9 cellular contexts compared by ENCODE assay signal in genomic region chr11:59556115-59556882, GRCh38. TPM values are rescaled to one million over a fixed set of nuclear protein-coding genes. Genes with fewer than 3 reads are reported as not detected.
DNase-seq lines count a peak whose midpoint lies in the region; ATAC-seq and TF ChIP-seq lines count a peak whose summit lies in the region.
"Had no signal": no experiment of that assay in that cellular context is flagged by ENCODE, and none has a peak within 500 bp of the region (broad histone marks: within the 10 kb centered on the region; RNA-seq: fewer than 3 reads in every experiment).

No MANE protein-coding gene starts in this region.

- H3K4me3 ChIP-seq in SJCRH30: peak overlapping the region; percentile 65
- peak overlapping the region; percentile 66 for H3K4me3 ChIP-seq in left ventricle myocardium inferior
- H3K4me3 ChIP-seq in rectal smooth muscle tissue (ENCODE audit: low read length): peak overlapping the region; percentile 40

- no peak for TF ChIP-seq POLR2A in GM18505 (IDR thresholded peaks at IDR 0.05; ENCODE audit: borderline replicate concordance, extremely low read depth, insufficient read depth, insufficient read length)

- peaks cover 3% of the 10 kb centered on the region for H3K4me1 ChIP-seq in ES-I3 (ENCODE audit: insufficient read depth, low read length)
- no peaks in the 10 kb centered on the region for H3K4me1 ChIP-seq in SJCRH30
- H3K4me1 ChIP-seq in left ventricle myocardium inferior: peaks cover 40% of the 10 kb centered on the region
- H3K4me1 ChIP-seq in rectal smooth muscle tissue (ENCODE audit: control insufficient read depth, insufficient read depth, low read length): peaks cover 2% of the 10 kb centered on the region

- H3K27ac ChIP-seq in SJCRH30 (peak overlapping the region; percentile 54), left ventricle myocardium inferior (replicated peaks) (peak overlapping the region; percentile 73), rectal smooth muscle tissue (ENCODE audit: low read depth, low read length) (no peak overlapping the region)

- H3K27me3 ChIP-seq in SJCRH30 (no peaks in the 10 kb centered on the region), left ventricle myocardium inferior (ENCODE audit: low read depth) (no peaks in the 10 kb centered on the region), rectal smooth muscle tissue (ENCODE audit: control insufficient read depth, insufficient read depth, low read length) (no peaks in the 10 kb centered on the region)

- no peaks in the 10 kb centered on the region for H3K9me3 ChIP-seq in ES-I3 (ENCODE audit: control insufficient read depth, insufficient read depth, low read length)
- no peaks in the 10 kb centered on the region for H3K9me3 ChIP-seq in SJCRH30 (replicated peaks)
- H3K9me3 ChIP-seq in left ventricle myocardium inferior (replicated peaks): no peaks in the 10 kb centered on the region

- TF ChIP-seq CTCF in left ventricle myocardium inferior (IDR thresholded peaks at IDR 0.05; ENCODE audit: borderline replicate concordance): no peak

- H3K9ac ChIP-seq in ES-I3 (ENCODE audit: low read depth, low read length): peak overlapping the region; percentile 77
- no peak overlapping the region for H3K9ac ChIP-seq in rectal smooth muscle tissue (ENCODE audit: low read length)

- ATAC-seq in GM18505 (IDR thresholded peaks at IDR 0.05; ENCODE audit: unreplicated experiment) (no peak), HG03095 (IDR thresholded peaks at IDR 0.05; ENCODE audit: unreplicated experiment) (no peak)

- intact Hi-C loops in left ventricle myocardium inferior (cut with micrococcal nuclease): no loop called here

- H3K36me3 ChIP-seq in ES-I3 (ENCODE audit: insufficient read depth, low read length): no peaks in the 10 kb centered on the region
- H3K36me3 ChIP-seq in SJCRH30: no peaks in the 10 kb centered on the region
- no peaks in the 10 kb centered on the region for H3K36me3 ChIP-seq in left ventricle myocardium inferior
- no peaks in the 10 kb centered on the region for H3K36me3 ChIP-seq in rectal smooth muscle tissue (ENCODE audit: control insufficient read depth, insufficient read depth, low read length)

- DNase-seq in HuH-7.5 (ENCODE audit: low spot score): peak; percentile 69
- peak; percentile 78 to 91 for DNase-seq in SJCRH30
- DNase-seq in activated naive CD4-positive, alpha-beta T cell treated with anti-CD3 and anti-CD28 coated beads, Interleukin-2, amount 50 U/mL, for 16 hours: peak; percentile 72
- DNase-seq in left ventricle myocardium inferior: peak; percentile 31

RNA-seq across cellular contexts. Expression of gene OR4D9, which starts 45.0 kb away (rescaled TPM):
- total RNA-seq in SJCRH30 (2014; rRNA removed; shearing (Covaris generic)): not detected in 2 replicates
- total RNA-seq in left ventricle myocardium inferior: not detected

RNA-seq across cellular contexts. Expression of gene OR4D11, which starts 52.9 kb away (rescaled TPM):
- not detected in 2 replicates for total RNA-seq in SJCRH30 (2014; rRNA removed; shearing (Covaris generic))
- total RNA-seq in left ventricle myocardium inferior: not detected
- total RNA-seq: mononuclear cell had no signal

RNA-seq across cellular contexts. Expression of gene OSBP, which starts 59.3 kb away (rescaled TPM):
- 17.2 and 20.0 TPM in 2 replicates for total RNA-seq in SJCRH30 (2014; rRNA removed; shearing (Covaris generic))
- 30.0 TPM for total RNA-seq in left ventricle myocardium inferior

Comparison
In these comparisons a context has a peak if more than half of its experiments do, and no peak if none do; other contexts are left out.
1. DNase-seq: peak in every context shown above with its lines; median percentile 84 in SJCRH30; 72 in activated naive CD4-positive, alpha-beta T cell treated with anti-CD3 and anti-CD28 coated beads, Interleukin-2, amount 50 U/mL, for 16 hours; 69 in HuH-7.5; 31 in left ventricle myocardium inferior.